In genomic region chr21:38476385-38476784, GRCh38 we compare ENCODE assay signal across 2 cellular contexts.
TF ChIP-seq lines count a peak whose summit lies in the region.

No MANE protein-coding gene starts in this region.

TF ChIP-seq in liver, 16 proteins besides CTCF, POLR2A, EP300 and RAD21:
- TF ChIP-seq NR2F2 (IDR thresholded peaks at IDR 0.05) (peak; percentile 85), SP1 (IDR thresholded peaks at IDR 0.05) (peak; percentile 24), FOXA1 (IDR thresholded peaks at IDR 0.05) (no peak)

TF ChIP-seq in HepG2, 621 proteins besides CTCF, POLR2A, EP300 and RAD21:
- TF ChIP-seq ZNF343 (CRISPR knock-in tag; IDR thresholded peaks at IDR 0.05) (no peak), ATM (IDR thresholded peaks at IDR 0.05; ENCODE audit: borderline replicate concordance) (no peak), NCOA1 (CRISPR knock-in tag; IDR thresholded peaks at IDR 0.05) (no peak), ZNF574 (CRISPR knock-in tag; IDR thresholded peaks at IDR 0.05) (no peak), GMEB1 (CRISPR knock-in tag; IDR thresholded peaks at IDR 0.05; ENCODE audit: borderline replicate concordance) (no peak), HOMEZ (CRISPR knock-in tag; IDR thresholded peaks at IDR 0.05; ENCODE audit: low read depth) (no peak), POGZ (CRISPR knock-in tag; IDR thresholded peaks at IDR 0.05) (no peak), NPAS2 (CRISPR knock-in tag; IDR thresholded peaks at IDR 0.05; ENCODE audit: borderline replicate concordance) (no peak), PHF5A (CRISPR knock-in tag; IDR thresholded peaks at IDR 0.05; ENCODE audit: low read depth, unreplicated experiment) (no peak), ZMYM4 (CRISPR knock-in tag; IDR thresholded peaks at IDR 0.05) (no peak), GATAD2A (CRISPR knock-in tag; IDR thresholded peaks at IDR 0.05) (no peak), ZFAT (CRISPR knock-in tag; conservative IDR thresholded peaks at IDR 0.05) (no peak), HOXA5 (CRISPR knock-in tag; IDR thresholded peaks at IDR 0.05) (no peak), PRDM4 (CRISPR knock-in tag; IDR thresholded peaks at IDR 0.05; ENCODE audit: borderline replicate concordance) (no peak), IKZF1 (IDR thresholded peaks at IDR 0.05) (no peak), ZNF644 (CRISPR knock-in tag; IDR thresholded peaks at IDR 0.05; ENCODE audit: low read depth) (no peak), PHB2 (IDR thresholded peaks at IDR 0.05; ENCODE audit: partially characterized antibody) (no peak), MIER2 (CRISPR knock-in tag; IDR thresholded peaks at IDR 0.05) (no peak)
